ENCODE assay signal across 8 cellular contexts in the genomic region with DNA sequence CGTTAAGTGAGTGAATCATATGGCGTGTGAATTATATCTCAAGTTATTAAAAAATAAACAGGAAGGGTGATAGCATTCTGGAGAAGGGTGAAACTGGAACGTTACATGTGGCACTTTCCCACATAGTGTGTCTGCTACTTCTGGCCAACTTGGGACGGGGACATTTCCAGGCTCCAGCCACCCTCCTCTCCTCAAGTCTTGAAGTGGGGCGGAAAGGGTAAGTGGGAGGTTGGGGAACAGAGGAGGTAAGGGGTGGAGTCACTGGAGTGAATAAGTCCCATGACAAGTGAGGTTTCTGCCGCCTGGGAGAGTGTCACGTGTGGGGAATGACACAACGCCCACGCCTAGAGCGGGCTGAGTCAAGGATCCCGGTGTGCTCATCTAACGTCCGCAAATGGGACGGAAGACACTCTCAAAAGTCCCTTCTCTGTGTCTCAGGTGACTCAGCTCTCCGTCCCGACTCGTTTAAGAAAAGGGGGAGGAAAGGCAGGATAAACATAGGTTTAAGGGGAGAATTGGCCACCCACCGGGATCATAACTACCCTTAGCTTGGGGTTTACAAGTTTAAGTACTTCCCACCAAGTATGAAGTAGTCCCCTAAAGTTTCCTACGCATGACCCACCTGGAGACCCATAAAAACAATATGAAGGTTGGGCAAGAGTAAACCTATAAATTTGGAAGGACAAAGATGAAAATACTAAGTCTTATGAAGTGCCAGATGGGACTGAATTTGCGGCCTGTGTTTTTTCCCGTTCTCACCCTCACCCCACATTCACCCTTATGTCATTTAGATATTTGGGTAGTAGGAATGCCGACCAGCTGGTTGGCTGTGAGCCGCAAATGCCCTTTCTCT. TPM values are rescaled to one million over a fixed set of nuclear protein-coding genes. Genes with fewer than 3 reads are reported as not detected.
DNase-seq lines count a peak whose midpoint lies in the region; ATAC-seq and TF ChIP-seq lines count a peak whose summit lies in the region.

No MANE protein-coding gene starts in this region.

- H3K4me2 ChIP-seq in SU-DHL-6 (ENCODE audit: low read depth, low read length, poor library complexity, severe bottlenecking): peak overlapping the region; percentile 92

- H3K4me1 ChIP-seq in ovary (ENCODE audit: insufficient read depth): peaks cover 13% of the 10 kb centered on the region
- peaks cover 19 to 25% of the 10 kb centered on the region in 2 donors for H3K4me1 ChIP-seq in thoracic aorta (ENCODE audit: control insufficient read depth in 1 of 2, low read depth in 2 of 2)

- no peak for TF ChIP-seq EP300 in ovary (IDR thresholded peaks at IDR 0.05)

- H3K27me3 ChIP-seq in SU-DHL-6 (ENCODE audit: low read length) (no peaks in the 10 kb centered on the region), ovary (no peaks in the 10 kb centered on the region), thoracic aorta (replicated peaks; ENCODE audit: insufficient read depth) (no peaks in the 10 kb centered on the region)

- no peaks in the 10 kb centered on the region for H3K36me3 ChIP-seq in SU-DHL-6 (ENCODE audit: low read length)
- H3K36me3 ChIP-seq in ovary: no peaks in the 10 kb centered on the region
- H3K36me3 ChIP-seq in thoracic aorta: no peaks in the 10 kb centered on the region

- DNase-seq in AG04449 (ENCODE audit: low read depth, low spot score): peak; percentile 82
- peak; percentile 85 for DNase-seq in HuH-7.5 (ENCODE audit: low spot score)
- DNase-seq in activated naive CD8-positive, alpha-beta T cell treated with anti-CD3 and anti-CD28 coated beads, Interleukin-2, amount 50 U/mL, for 16 hours (ENCODE audit: low read depth, low spot score): peak; percentile 57
- DNase-seq in Right ventricle myocardium superior: peak; percentile 90
- peak; percentile 78 to 91 (median 81) for DNase-seq in ovary
- DNase-seq in thoracic aorta (ENCODE audit: low spot score): peak; percentile 83

- H3K79me2 ChIP-seq in SU-DHL-6 (ENCODE audit: insufficient read depth, low read length): peaks cover 29% of the 10 kb centered on the region

- peak overlapping the region; percentile 81 for H2AFZ ChIP-seq in SU-DHL-6 (ENCODE audit: low read depth, low read length, severe bottlenecking)

- H4K20me1 ChIP-seq in SU-DHL-6 (ENCODE audit: low read depth, low read length): no peaks in the 10 kb centered on the region; the same call in 1 of the 2 replicates

- H3K9ac ChIP-seq in SU-DHL-6 (ENCODE audit: low read length): peak overlapping the region; percentile 60

- POLR2A ChIA-PET in AG04449 (lab: Yijun Ruan, JAX): interaction anchor here (1.5 to 2.6 kb wide), 2 partner anchors 31 to 64 kb away, joined by 3 to 9 read pairs; a partner anchor contains a TSS

- H3K27ac ChIP-seq in SU-DHL-6 (ENCODE audit: low read depth, low read length) (no peak overlapping the region), ovary (peak overlapping the region; percentile 83 to 99), thoracic aorta (peak overlapping the region; percentile 89 to 100)

- TF ChIP-seq POLR2A in ovary (IDR thresholded peaks at IDR 0.05): peak; percentile 77

- H3K4me3 ChIP-seq in AG04449 (ENCODE audit: low read depth, low read length) (peak overlapping the region; percentile 71), SU-DHL-6 (ENCODE audit: insufficient read depth, low read length, poor library complexity, severe bottlenecking) (peak overlapping the region; percentile 58), ovary (peak overlapping the region; percentile 56), thoracic aorta (peak overlapping the region; percentile 68)

- no peaks in the 10 kb centered on the region for H3K9me2 ChIP-seq in SU-DHL-6 (replicated peaks; ENCODE audit: insufficient read depth, low read length)

- intact Hi-C loops in Right ventricle myocardium superior (cut with DNase I): no loop called here
- intact Hi-C loops in ovary (cut with DNase I): loop anchor here in 1 of 4 donors (10.0 kb wide), 1 partner anchor 277 kb away; no protein-coding TSS in a partner anchor

- CTCF ChIA-PET in AG04449 (lab: Yijun Ruan, JAX): interaction anchor here (0.7 to 4.3 kb wide), 3 partner anchors 32 to 121 kb away, joined by 3 to 21 read pairs (median 3); a partner anchor contains a TSS

- WGBS in ovary, 3 donors: 19 to 22% (median 22%) methylated on average over 23 of the region's 23 CpGs

- H3K9me3 ChIP-seq in SU-DHL-6 (ENCODE audit: insufficient read depth, low read length): no peaks in the 10 kb centered on the region
- no peaks in the 10 kb centered on the region for H3K9me3 ChIP-seq in ovary
- H3K9me3 ChIP-seq in thoracic aorta: no peaks in the 10 kb centered on the region

- TF ChIP-seq CTCF in AG04449 (IDR thresholded peaks at IDR 0.05; ENCODE audit: insufficient read depth, low read length, missing control alignments): no peak
- TF ChIP-seq CTCF in SU-DHL-6 (IDR thresholded peaks at IDR 0.05; ENCODE audit: insufficient read depth, low read length, poor library complexity, severe bottlenecking): no peak
- TF ChIP-seq CTCF in ovary (IDR thresholded peaks at IDR 0.05): no peak
- no peak for TF ChIP-seq CTCF in thoracic aorta (IDR thresholded peaks at IDR 0.05)

- ATAC-seq in GM18867 (IDR thresholded peaks at IDR 0.05; ENCODE audit: unreplicated experiment) (peak; percentile 41), Right ventricle myocardium superior (ENCODE audit: poor library complexity) (peak; percentile 86), thoracic aorta (ENCODE audit: insufficient number of reproducible peaks, low FRiP score, low read depth) (peak; percentile 80)

- H3F3A ChIP-seq in SU-DHL-6 (ENCODE audit: insufficient read depth): peaks cover 7% of the 10 kb centered on the region; the same call in 1 of the 2 replicates

RNA-seq across cellular contexts. Expression of a gene that starts 1.2 kb away (rescaled TPM):
- total RNA-seq in Right ventricle myocardium superior: 42.0 TPM
- total RNA-seq in ovary: 100 to 1,000 TPM in 2 of 7 donors, 10 to 100 TPM in 5; 63.4 to 103 (median 89.5) TPM
- polyA plus RNA-seq in ovary: 10 to 100 TPM; 28.8 to 69.6 TPM
- total RNA-seq in thoracic aorta: 100 to 1,000 TPM; 105 to 162 TPM

RNA-seq across cellular contexts. Expression of a gene that starts 31.5 kb away (rescaled TPM):
- total RNA-seq in Right ventricle myocardium superior (21.1 TPM), ovary (10 to 100 TPM; 17.0 to 83.8 (median 50.5) TPM), thoracic aorta (10 to 100 TPM; 21.7 to 35.6 TPM)
- polyA plus RNA-seq in ovary: 10 to 100 TPM; 27.2 to 58.5 TPM

RNA-seq across cellular contexts. Expression of a gene that starts 44.4 kb away (rescaled TPM):
- total RNA-seq in Right ventricle myocardium superior: 245 TPM
- total RNA-seq in ovary: 100 to 1,000 TPM; 376 to 565 (median 502) TPM
- 100 to 1,000 TPM; 433 to 717 TPM for polyA plus RNA-seq in ovary
- total RNA-seq in thoracic aorta: 100 to 1,000 TPM; 331 to 338 TPM
